Comparison of ENCODE assay signal across 17 cellular contexts in the genomic region with DNA sequence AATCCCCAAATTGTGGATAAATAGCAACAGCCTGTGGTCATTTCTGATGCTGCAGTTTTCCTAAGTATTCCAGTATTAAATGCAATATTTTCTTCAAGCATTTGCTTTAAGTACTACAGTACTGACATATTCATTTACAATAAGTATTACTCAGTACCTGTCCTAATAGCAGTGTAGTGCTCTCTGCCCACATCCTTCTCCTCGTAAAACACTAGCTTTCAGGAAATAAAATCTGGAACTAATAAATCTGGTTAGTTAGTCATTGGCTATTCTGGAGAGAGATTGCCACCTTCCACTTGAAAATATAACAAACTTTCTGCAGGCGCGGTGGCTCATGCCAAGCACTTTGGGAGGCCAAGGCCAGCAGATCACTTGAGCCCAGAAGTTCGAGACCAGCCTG.
"Had no signal": no experiment of that assay in that cellular context is flagged by ENCODE, and none has a peak within 500 bp of the region (broad histone marks: within the 10 kb centered on the region; RNA-seq: fewer than 3 reads in every experiment).

No MANE protein-coding gene starts in this region.

- H3K36me3 ChIP-seq: left lung, right lobe of liver, tibial artery had no signal

- H3K9me3 ChIP-seq: left lung, right lobe of liver, tibial artery had no signal

- H3K4me1 ChIP-seq: left lung, right lobe of liver, tibial artery had no signal

- H3K27me3 ChIP-seq: left lung, right lobe of liver, tibial artery had no signal

- H3K4me3 ChIP-seq: left lung, lung, right lobe of liver, skin epidermis, tibial artery had no signal

- DNase-seq: activated CD4-positive, alpha-beta T cell treated with anti-CD3 and anti-CD28 coated beads for 1 hour; activated CD4-positive, alpha-beta T cell treated with anti-CD3 and anti-CD28 coated beads, Interleukin-2, amount 50 U/mL, for 1 hour; activated naive CD4-positive, alpha-beta T cell treated with Interleukin-2 at 50 U/mL for 16 hours; activated naive CD8-positive, alpha-beta T cell treated with anti-CD3 and anti-CD28 coated beads for 36 hours; activated T-cell treated with anti-CD3 and anti-CD28 coated beads, Interleukin-2, amount 50 U/mL, for 4 hours; amniotic stem cell; hippocampal formation; kidney glomerular epithelial cell; naive B cell; nucleus accumbens; right lobe of liver; stimulated activated CD4-positive, alpha-beta T cell treated with anti-CD3 and anti-CD28 coated beads, Interleukin-1b, Interleukin-23, amount 100 ng/mL, for 48 hours; stimulated activated naive CD8-positive, alpha-beta T cell treated with anti-CD3 and anti-CD28 coated beads, Interleukin-15, amount 100 ng/mL, for 72 hours; tibial artery had no signal

- H3K27ac ChIP-seq: left lung, right lobe of liver, skin epidermis, tibial artery had no signal
